1 cellular context compared by ENCODE assay signal in genomic region chr16:70685938-70686375, GRCh38.
TF ChIP-seq lines count a peak whose summit lies in the region.

Gene MTSS2 (minus strand): TSS chr16:70686053. CDS start chr16:70685791, 262 bp downstream.

TF ChIP-seq in WTC11, 78 proteins besides CTCF, POLR2A, EP300 and RAD21 (continued from another document):
- TF ChIP-seq ZNF512 (CRISPR knock-in tag; IDR thresholded peaks at IDR 0.05; ENCODE audit: borderline replicate concordance) = no peak
- TF ChIP-seq FOXP4 (CRISPR knock-in tag; IDR thresholded peaks at IDR 0.05) = 0 out of 2 replicates have a peak, but pooled peaks have one; percentile 32
- TF ChIP-seq ZNF232 (CRISPR knock-in tag; IDR thresholded peaks at IDR 0.05) = no peak
- peak; percentile 95 for TF ChIP-seq USF2 (CRISPR knock-in tag; IDR thresholded peaks at IDR 0.05)
- no peak for TF ChIP-seq MXD4 (CRISPR knock-in tag; IDR thresholded peaks at IDR 0.05; ENCODE audit: borderline replicate concordance)
- TF ChIP-seq GTF2I (CRISPR knock-in tag; conservative IDR thresholded peaks at IDR 0.05) = no peak
- no peak for TF ChIP-seq ZBTB43 (CRISPR knock-in tag; IDR thresholded peaks at IDR 0.05)
- 0 out of 2 replicates have a peak, but pooled peaks have one; percentile 21 for TF ChIP-seq GABPB1 (CRISPR knock-in tag; IDR thresholded peaks at IDR 0.05)
- TF ChIP-seq IRF2 (CRISPR knock-in tag; IDR thresholded peaks at IDR 0.05; ENCODE audit: borderline replicate concordance, low read depth) = no peak
- no peak for TF ChIP-seq NR2C2 (CRISPR knock-in tag; IDR thresholded peaks at IDR 0.05)
- no peak for TF ChIP-seq ELF4 (CRISPR knock-in tag; IDR thresholded peaks at IDR 0.05; ENCODE audit: low read depth)
- TF ChIP-seq ZNF423 (CRISPR knock-in tag; IDR thresholded peaks at IDR 0.05) = no peak
- peak; percentile 89 for TF ChIP-seq USF1 (CRISPR knock-in tag; IDR thresholded peaks at IDR 0.05)
- TF ChIP-seq FOXJ3 (CRISPR knock-in tag; IDR thresholded peaks at IDR 0.05; ENCODE audit: borderline replicate concordance) = no peak
- TF ChIP-seq SP1 (CRISPR knock-in tag; conservative IDR thresholded peaks at IDR 0.05) = peak; percentile 61
